Comparison of ENCODE assay signal across 8 cellular contexts in the genomic region with DNA sequence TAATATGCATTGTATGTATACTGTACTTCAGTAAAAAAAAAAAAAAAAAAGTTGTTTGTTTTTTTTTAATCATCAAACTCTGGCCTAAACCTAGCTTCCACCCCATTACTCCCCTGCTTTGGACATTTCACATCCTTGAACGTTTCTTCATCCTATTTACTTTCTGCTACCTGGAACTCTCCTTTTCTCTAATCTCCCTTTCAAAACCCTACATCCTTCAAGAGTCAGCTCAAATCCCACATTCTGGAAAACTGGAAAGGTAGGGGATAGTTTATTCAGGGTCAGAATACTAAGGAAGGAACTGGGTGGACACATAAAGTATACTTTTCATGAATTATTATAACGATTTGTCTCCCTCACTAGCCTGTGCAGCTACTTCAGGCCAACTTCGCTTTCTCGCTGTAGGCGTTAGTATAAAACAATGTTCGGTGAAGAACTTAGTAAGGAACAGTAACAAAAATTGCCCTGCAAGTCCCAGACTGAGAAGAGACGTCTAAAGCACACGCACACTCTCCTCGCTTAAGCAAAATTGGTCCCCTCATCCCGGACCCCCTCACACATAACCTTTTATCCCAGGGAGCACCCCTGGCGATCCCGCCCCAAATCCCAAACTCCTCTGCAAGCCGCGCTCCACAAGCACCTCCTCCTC. TPM values are rescaled to one million over a fixed set of nuclear protein-coding genes. Genes with fewer than 3 reads are reported as not detected.
DNase-seq lines count a peak whose midpoint lies in the region; ATAC-seq, FAIRE-seq and TF ChIP-seq lines count a peak whose summit lies in the region.

No MANE protein-coding gene starts in this region.

- H3K4me3 ChIP-seq in Panc1 (ENCODE audit: low read depth in 2 of 2, low read length in 2 of 2) (peak overlapping the region; percentile 68 to 90), epithelial cell of proximal tubule (ENCODE audit: low read depth, low read length) (peak overlapping the region; percentile 88)

- peak; percentile 3 for ATAC-seq in Panc1

- in situ Hi-C loops in Panc1 (cut with HindIII; ENCODE audit: low pct_unique_long_range_greater_than_20kb, low sequenced_read_pairs): no loop called here

- peak overlapping the region; percentile 75 for H3K27ac ChIP-seq in Panc1 (ENCODE audit: low read length)

- H3K27ac Mint-ChIP-seq in progenitor cell of endocrine pancreas: peak overlapping the region; percentile 99

- intact Hi-C loops in Panc1 (cut with micrococcal nuclease; ENCODE audit: unreplicated experiment): no loop called here

- peaks cover 5% of the 10 kb centered on the region; the same call in 1 of the 2 replicates for H3K4me1 ChIP-seq in Panc1 (ENCODE audit: control insufficient read depth, insufficient read depth, low read length)

- no peak for TF ChIP-seq POLR2A in GM12891 (IDR thresholded peaks at IDR 0.05; ENCODE audit: low read depth, low read length)

- H3K4me1 Mint-ChIP-seq in progenitor cell of endocrine pancreas (ENCODE audit: low read depth): peaks cover 12% of the 10 kb centered on the region

- POLR2A ChIA-PET in Panc1 (lab: Charles Lee): no interaction called here

- TSS peak; percentile 93 for BruUV-seq in Panc1 (replicated peaks; lab: Mats Ljungman, UMichigan)

- peak overlapping the region; percentile 90 for H3K4me3 Mint-ChIP-seq in progenitor cell of endocrine pancreas (ENCODE audit: low read depth)

- H3K36me3 ChIP-seq in Panc1 (ENCODE audit: control insufficient read depth, insufficient read depth, low read length): no peaks in the 10 kb centered on the region

- H3K36me3 Mint-ChIP-seq in progenitor cell of endocrine pancreas (ENCODE audit: insufficient read depth): peaks cover 2% of the 10 kb centered on the region

- no peak for DNase-seq in GM12891 (ENCODE audit: insufficient read length, low spot score)
- peak; percentile 8 for DNase-seq in Panc1 (ENCODE audit: low read depth, low spot score)
- no peak for DNase-seq in epithelial cell of proximal tubule (ENCODE audit: low read depth)
- DNase-seq in progenitor cell of endocrine pancreas (ENCODE audit: low spot score, unreplicated experiment): no peak
- no peak for DNase-seq in dermis blood vessel endothelial cell
- DNase-seq in activated effector memory CD4-positive, alpha-beta T cell treated with anti-CD3 and anti-CD28 coated beads, Interleukin-2, amount 50 U/mL, for 16 hours: no peak
- DNase-seq in NCI-H2029 (lab: John Stamatoyannopoulos, UW): no peak
- DNase-seq in stimulated activated CD4-positive, alpha-beta T cell treated with anti-CD3 and anti-CD28 coated beads, Interleukin-2, amount 100 ng/mL, for 48 hours: no peak

- H3K9me3 ChIP-seq in Panc1 (ENCODE audit: control insufficient read depth, insufficient read depth, low read depth, low read length): no peaks in the 10 kb centered on the region

- CTCF ChIA-PET in Panc1 (lab: Charles Lee): no interaction called here

- no peaks in the 10 kb centered on the region for H3K9me3 Mint-ChIP-seq in progenitor cell of endocrine pancreas (ENCODE audit: low read depth)

- FAIRE-seq in GM12891 (lab: Jason Lieb, UNC): peak; percentile 74

- H3K27me3 Mint-ChIP-seq in progenitor cell of endocrine pancreas: no peaks in the 10 kb centered on the region

- H3K27me3 ChIP-seq in Panc1 (ENCODE audit: control insufficient read depth, insufficient read depth, low read length): no peaks in the 10 kb centered on the region

- no peak for TF ChIP-seq CTCF in Panc1 (IDR thresholded peaks at IDR 0.05)
- TF ChIP-seq CTCF in epithelial cell of proximal tubule (conservative IDR thresholded peaks at IDR 0.05; ENCODE audit: low read depth, low read length): no peak
- no peak for TF ChIP-seq CTCF in progenitor cell of endocrine pancreas (IDR thresholded peaks at IDR 0.05; ENCODE audit: unreplicated experiment)

TF ChIP-seq in GM12891, 5 proteins besides CTCF, POLR2A, EP300 and RAD21:
- TF ChIP-seq SPI1 (IDR thresholded peaks at IDR 0.05; ENCODE audit: low read depth, low read length) (no peak), POLR2AphosphoS5 (IDR thresholded peaks at IDR 0.05; ENCODE audit: low read depth, low read length) (no peak), TAF1 (IDR thresholded peaks at IDR 0.05; ENCODE audit: low read depth, low read length) (no peak), PAX5 (IDR thresholded peaks at IDR 0.05; ENCODE audit: insufficient read depth, low read length, severe bottlenecking) (no peak), POU2F2 (IDR thresholded peaks at IDR 0.05; ENCODE audit: low read depth, low read length) (no peak)

RNA-seq across cellular contexts. Expression of gene PIGU, which starts 0.8 kb away (rescaled TPM):
- polyA plus RNA-seq in GM12891 (2012; ENCODE audit: low read depth, missing spikeins): 13.6 TPM
- total RNA-seq in Panc1 (2021; ENCODE audit: unreplicated experiment): 22.9 TPM
- polyA plus RNA-seq in Panc1 (2012; ENCODE audit: insufficient read length): 19.2 TPM
- 29.4 and 30.2 TPM in 2 replicates for total RNA-seq in epithelial cell of proximal tubule
- 44.3 and 45.8 TPM in 2 replicates for total RNA-seq in progenitor cell of endocrine pancreas
- total RNA-seq in dermis blood vessel endothelial cell: 7.8 and 8.3 TPM in 2 replicates

RNA-seq across cellular contexts. Expression of gene TP53INP2, which starts 28.0 kb away (rescaled TPM):
- polyA plus RNA-seq in GM12891 (2012; ENCODE audit: low read depth, missing spikeins): 7.6 TPM
- total RNA-seq in Panc1 (2021; ENCODE audit: unreplicated experiment) (20.6 TPM), epithelial cell of proximal tubule (3.3 and 4.3 TPM in 2 replicates), progenitor cell of endocrine pancreas (31.5 and 33.0 TPM in 2 replicates), dermis blood vessel endothelial cell (5.8 and 9.9 TPM in 2 replicates)
- polyA plus RNA-seq in Panc1 (2012; ENCODE audit: insufficient read length): 21.1 TPM
